8 cellular contexts compared by ENCODE assay signal in the genomic region with DNA sequence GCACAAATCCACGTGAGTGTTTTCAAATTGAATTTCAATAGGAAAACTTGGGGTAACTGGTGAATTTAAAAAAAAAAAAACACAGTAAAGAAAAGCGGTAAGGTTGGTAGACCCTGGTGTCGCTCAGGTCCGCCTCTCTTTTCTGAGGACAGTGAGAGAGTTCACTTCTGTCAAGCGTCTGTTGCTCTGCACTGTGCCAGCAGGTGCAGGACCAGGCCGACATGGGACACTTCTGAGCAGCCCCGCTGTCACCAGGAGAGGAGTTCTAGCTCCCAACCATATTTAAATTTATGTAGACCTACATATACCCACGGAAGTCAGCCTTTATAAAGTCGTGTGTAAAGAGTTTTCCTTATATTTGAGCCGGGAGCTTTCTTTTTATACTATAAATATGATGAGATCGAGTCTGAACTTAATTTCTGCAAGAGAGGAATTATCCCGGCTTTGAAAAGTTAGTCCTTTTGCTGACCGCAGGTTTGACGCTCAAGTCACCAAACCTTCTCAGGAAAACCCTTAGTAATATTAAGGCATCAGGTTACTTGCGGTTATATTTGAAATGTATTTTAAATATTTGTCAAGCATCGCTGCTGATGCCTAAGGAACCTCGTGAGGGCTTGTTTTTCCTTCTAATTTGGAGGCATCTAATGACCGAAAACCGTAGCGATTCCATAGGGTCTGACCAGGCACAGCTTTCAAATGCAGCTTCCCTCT. TPM values are rescaled to one million over a fixed set of nuclear protein-coding genes. Genes with fewer than 3 reads are reported as not detected.
DNase-seq lines count a peak whose midpoint lies in the region; ATAC-seq and TF ChIP-seq lines count a peak whose summit lies in the region.

No MANE protein-coding gene starts in this region.

- peak overlapping the region; percentile 99 for H3K4me3 Mint-ChIP-seq in T-helper 1 cell treated with Interleukin-12 subunit alpha and Interleukin-12 subunit beta and Interleukin-4 antibody, amounts not matched to agents 30 μg/mL and 1 μg/mL, for 36 hours
- peak overlapping the region; percentile 4 for H3K4me3 Mint-ChIP-seq in osteocyte (ENCODE audit: unreplicated experiment)

- no peaks in the 10 kb centered on the region for H3K27me3 Mint-ChIP-seq in T-helper 1 cell treated with Interleukin-12 subunit alpha and Interleukin-12 subunit beta and Interleukin-4 antibody, amounts not matched to agents 30 μg/mL and 1 μg/mL, for 36 hours (ENCODE audit: low read depth)
- H3K27me3 Mint-ChIP-seq in osteocyte (ENCODE audit: unreplicated experiment), result peaks cover 76% of the 10 kb centered on the region

- peak overlapping the region; percentile 62 for H3K27ac ChIP-seq in colonic mucosa

- H3K9me3 Mint-ChIP-seq in T-helper 1 cell treated with Interleukin-12 subunit alpha and Interleukin-12 subunit beta and Interleukin-4 antibody, amounts not matched to agents 30 μg/mL and 1 μg/mL, for 36 hours, result no peaks in the 10 kb centered on the region
- no peaks in the 10 kb centered on the region for H3K9me3 Mint-ChIP-seq in osteocyte (ENCODE audit: unreplicated experiment)

- intact Hi-C loops in colonic mucosa (cut with DNase I), result no loop called here

- H3K27ac Mint-ChIP-seq in T-helper 1 cell treated with Interleukin-12 subunit alpha and Interleukin-12 subunit beta and Interleukin-4 antibody, amounts not matched to agents 30 μg/mL and 1 μg/mL, for 36 hours, result peak overlapping the region; percentile 95
- no peak overlapping the region for H3K27ac Mint-ChIP-seq in osteocyte (ENCODE audit: unreplicated experiment)

- H3K4me3 ChIP-seq in colonic mucosa, result peak overlapping the region; percentile 37

- DNase-seq in colonic mucosa (no peak), osteocyte (ENCODE audit: extremely low spot score, unreplicated experiment) (no peak), A172 (ENCODE audit: low spot score) (no peak), anterior cingulate cortex (lab: John Stamatoyannopoulos, UW) (no peak), COR-L47 (lab: John Stamatoyannopoulos, UW) (no peak)

- H3K9me3 ChIP-seq in colonic mucosa, result no peaks in the 10 kb centered on the region

- TF ChIP-seq CTCF in colonic mucosa (IDR thresholded peaks at IDR 0.05) (no peak), osteocyte (IDR thresholded peaks at IDR 0.05) (no peak)

- H3K27me3 ChIP-seq in colonic mucosa, result peaks cover 22% of the 10 kb centered on the region

- no peaks in the 10 kb centered on the region for H3K36me3 ChIP-seq in colonic mucosa

- H3K4me1 Mint-ChIP-seq in T-helper 1 cell treated with Interleukin-12 subunit alpha and Interleukin-12 subunit beta and Interleukin-4 antibody, amounts not matched to agents 30 μg/mL and 1 μg/mL, for 36 hours (ENCODE audit: low read depth), result peaks cover 36% of the 10 kb centered on the region
- H3K4me1 Mint-ChIP-seq in osteocyte (ENCODE audit: unreplicated experiment), result peaks cover 5% of the 10 kb centered on the region

- H3K4me1 ChIP-seq in colonic mucosa, result no peaks in the 10 kb centered on the region

- H3K36me3 Mint-ChIP-seq in T-helper 1 cell treated with Interleukin-12 subunit alpha and Interleukin-12 subunit beta and Interleukin-4 antibody, amounts not matched to agents 30 μg/mL and 1 μg/mL, for 36 hours (ENCODE audit: low read depth), result peaks cover 47% of the 10 kb centered on the region
- no peaks in the 10 kb centered on the region for H3K36me3 Mint-ChIP-seq in osteocyte (ENCODE audit: unreplicated experiment)

- H3K9ac ChIP-seq in colonic mucosa (ENCODE audit: low read depth in 2 of 2, low read length in 2 of 2), result peak overlapping the region; percentile 46 to 70

- ATAC-seq in GM18909 (IDR thresholded peaks at IDR 0.05; ENCODE audit: poor library complexity, unreplicated experiment) (peak; percentile 50), HG02943 (IDR thresholded peaks at IDR 0.05; ENCODE audit: low read depth, unreplicated experiment) (peak; percentile 41)

RNA-seq across cellular contexts. Expression of gene IKZF1, which starts 0.6 kb away (rescaled TPM):
- total RNA-seq in colonic mucosa (1 to 10 TPM; 4.9 to 5.6 TPM), osteocyte (not detected in 2 replicates)
- not detected in 2 replicates for total RNA-seq in A172 (2014; rRNA removed; shearing (Covaris generic))
